ENCODE assay signal across 16 cellular contexts in genomic region chr14:90521930-90522483, GRCh38.
DNase-seq lines count a peak whose midpoint lies in the region; ATAC-seq, FAIRE-seq and TF ChIP-seq lines count a peak whose summit lies in the region.
"Had no signal": no experiment of that assay in that cellular context is flagged by ENCODE, and none has a peak within 500 bp of the region (broad histone marks: within the 10 kb centered on the region; RNA-seq: fewer than 3 reads in every experiment).

No MANE protein-coding gene starts in this region.

- TF ChIP-seq EP300 in H1 (IDR thresholded peaks at IDR 0.05; ENCODE audit: borderline replicate concordance in 1 of 2, low read depth in 2 of 2, low read length in 2 of 2), result no peak

- no peak overlapping the region for H4K8ac ChIP-seq in H1 (ENCODE audit: extremely low read depth, insufficient read depth, low read length)

- no peak overlapping the region for H3K23ac ChIP-seq in H1 (ENCODE audit: insufficient read length)

- TF ChIP-seq POLR2A in H1 (IDR thresholded peaks at IDR 0.05; ENCODE audit: control extremely low read depth in 1 of 2, low read depth in 2 of 2, low read length in 2 of 2), result no peak

- ATAC-seq in naive thymus-derived CD8-positive, alpha-beta T cell, result no peak

- H3K9me3 Mint-ChIP-seq in naive thymus-derived CD8-positive, alpha-beta T cell, result peaks cover 0 to 13% (median 5%) of the 10 kb centered on the region in 9 donors

- H3K9ac ChIP-seq in H1 (replicated peaks in 1 of 4; ENCODE audit: extremely low read depth in 1 of 4, low read depth in 3 of 4, low read length in 3 of 4) (no peak overlapping the region), parathyroid adenoma (no peak overlapping the region)

- no peaks in the 10 kb centered on the region for H4K20me1 ChIP-seq in H1 (replicated peaks in 1 of 2; ENCODE audit: control insufficient read depth in 1 of 2, insufficient read depth in 2 of 2, low read length in 2 of 2)

- H3K4me2 ChIP-seq in H1 (ENCODE audit: insufficient read depth in 1 of 2, low read depth in 2 of 2, low read length in 2 of 2) (no peak overlapping the region), parathyroid adenoma (ENCODE audit: low read length) (peak overlapping the region; percentile 56)

- no peak overlapping the region for H2BK120ac ChIP-seq in H1 (replicated peaks; ENCODE audit: low read depth, low read length)

- H3K9me3 ChIP-seq in H1 (ENCODE audit: insufficient read depth in 2 of 2, low read depth in 1 of 2, low read length in 1 of 2) (0 out of 4 replicates have a peak, but pooled peaks cover 0 to 3% of the 10 kb centered on the region in 2 experiments), parathyroid adenoma (ENCODE audit: control insufficient read depth, low read length) (no peaks in the 10 kb centered on the region), tibial artery (no peaks in the 10 kb centered on the region)
- H3K9me3 ChIP-seq: adrenal gland, psoas muscle had no signal

- H2BK20ac ChIP-seq in H1 (ENCODE audit: low read length), result no peak overlapping the region

- H3K4ac ChIP-seq in H1 (replicated peaks; ENCODE audit: insufficient read length, low read depth, low read length), result no peak overlapping the region

- peaks cover 0 to 9% (median 6%) of the 10 kb centered on the region in 4 experiments; a peak in 6 of 7 replicates for H3K4me1 ChIP-seq in H1 (replicated peaks in 1 of 4; ENCODE audit: control insufficient read depth in 3 of 4, insufficient read depth in 4 of 4, low read length in 3 of 4)
- H3K4me1 ChIP-seq in parathyroid adenoma, result peaks cover 48% of the 10 kb centered on the region
- peaks cover 6 to 67% (median 55%) of the 10 kb centered on the region in 4 donors for H3K4me1 ChIP-seq in tibial artery

- CTCF ChIA-PET in H1 (lab: Charles Lee; ENCODE audit: partially characterized antibody), result interaction anchor here (0.8 to 4.1 kb wide), 8 partner anchors 9 to 238 kb away, joined by 3 to 23 read pairs (median 4); no protein-coding TSS in a partner anchor

- H3K56ac ChIP-seq in H1 (replicated peaks; ENCODE audit: insufficient read length, low read depth, low read length), result no peak overlapping the region

- DNase-seq in H1 (ENCODE audit: low read depth in 1 of 2, low spot score in 2 of 2) (no peak), tibial artery (no peak), AG20443 (ENCODE audit: low spot score) (no peak)
- no peak for DNase-seq in NK-92 treated with Interleukin-12 subunit alpha and Interleukin-12 subunit beta, amount 100 ng/mL, for 24 hours (lab: John Stamatoyannopoulos, UW)
- no peak for DNase-seq in naive thymus-derived CD8-positive, alpha-beta T cell
- DNase-seq: activated CD4-positive, alpha-beta T cell treated with anti-CD3 and anti-CD28 coated beads, Interleukin-2, amount 10 ng/mL, durations not matched to agents 24 days and 14 days; activated gamma-delta T cell; mammary epithelial cell; SHP77 treated with DMSO at 0.1 percent for 48 hours; stimulated activated CD4-positive, alpha-beta T cell treated with anti-CD3 and anti-CD28 coated beads, Interleukin-4, amount 100 ng/mL, for 4 hours; T-helper 1 cell had no signal

- no peak overlapping the region for H2BK12ac ChIP-seq in H1 (ENCODE audit: low read depth, low read length)

- peaks cover 0 to 4% (median 0%) of the 10 kb centered on the region in 4 donors for H3K4me1 Mint-ChIP-seq in naive thymus-derived CD8-positive, alpha-beta T cell
- H3K4me1 Mint-ChIP-seq: activated CD4-positive, alpha-beta T cell treated with anti-CD3 and anti-CD28 coated beads, Interleukin-2, amount 10 ng/mL, durations not matched to agents 24 days and 14 days had no signal

- H3K79me2 ChIP-seq in H1 (ENCODE audit: control insufficient read depth in 1 of 2, insufficient read depth in 2 of 2, low read length in 2 of 2), result no peaks in the 10 kb centered on the region
- no peaks in the 10 kb centered on the region for H3K79me2 ChIP-seq in parathyroid adenoma

- H4K5ac ChIP-seq in H1 (ENCODE audit: insufficient read length, low read depth, low read length), result no peak overlapping the region

- H2AFZ ChIP-seq in H1 (ENCODE audit: low read length), result no peak overlapping the region
- H2AFZ ChIP-seq in parathyroid adenoma, result peak overlapping the region; percentile 87

- peaks cover 0 to 5% (median 0%) of the 10 kb centered on the region in 3 donors for H3K36me3 Mint-ChIP-seq in naive thymus-derived CD8-positive, alpha-beta T cell

- no peaks in the 10 kb centered on the region for H3K79me1 ChIP-seq in H1 (ENCODE audit: low read depth, low read length)

- H3K14ac ChIP-seq in H1 (ENCODE audit: insufficient read length), result no peak overlapping the region

- no peaks in the 10 kb centered on the region for H3K36me3 ChIP-seq in H1 (ENCODE audit: control insufficient read depth in 2 of 4, insufficient read depth in 4 of 4, low read length in 3 of 4)
- no peaks in the 10 kb centered on the region for H3K36me3 ChIP-seq in parathyroid adenoma (ENCODE audit: control insufficient read depth, insufficient read depth, low read length)
- no peaks in the 10 kb centered on the region for H3K36me3 ChIP-seq in tibial artery
- H3K36me3 ChIP-seq: adrenal gland had no signal

- H3K27me3 Mint-ChIP-seq in naive thymus-derived CD8-positive, alpha-beta T cell, result peaks cover 0 to 3% (median 0%) of the 10 kb centered on the region in 5 donors
- H3K27me3 Mint-ChIP-seq: activated CD4-positive, alpha-beta T cell treated with anti-CD3 and anti-CD28 coated beads, Interleukin-2, amount 10 ng/mL, durations not matched to agents 24 days and 14 days had no signal

- intact Hi-C loops in tibial artery (cut with DNase I; ENCODE audit: low total_unique reads), result loop anchor here (5.0 to 10.0 kb wide), 3 partner anchors 125 to 217 kb away; partner anchors contain the start of gene CALM1

- no peak overlapping the region for H3K4me3 ChIP-seq in H1 (ENCODE audit: extremely low read depth in 1 of 4, insufficient read depth in 2 of 4, low read depth in 3 of 4, low read length in 4 of 4)
- H3K4me3 ChIP-seq in parathyroid adenoma (ENCODE audit: low read depth, low read length), result no peak overlapping the region
- no peak overlapping the region for H3K4me3 ChIP-seq in tibial artery
- H3K4me3 ChIP-seq: adrenal gland had no signal

- TF ChIP-seq RAD21 in H1 (IDR thresholded peaks at IDR 0.05 in 1 of 2, conservative IDR thresholded peaks at IDR 0.05 in 1 of 2; ENCODE audit: low read depth in 2 of 2, low read length in 2 of 2), result no peak

- H3K18ac ChIP-seq in H1 (ENCODE audit: extremely low read depth, low read length), result no peak overlapping the region

- H3K4me3 Mint-ChIP-seq in naive thymus-derived CD8-positive, alpha-beta T cell, result no peak overlapping the region
- H3K4me3 Mint-ChIP-seq: activated CD4-positive, alpha-beta T cell treated with anti-CD3 and anti-CD28 coated beads, Interleukin-2, amount 10 ng/mL, durations not matched to agents 24 days and 14 days had no signal

- no peak for TF ChIP-seq CTCF in H1 (IDR thresholded peaks at IDR 0.05; ENCODE audit: control extremely low read depth in 1 of 3, insufficient read depth in 1 of 3, low read depth in 1 of 3, low read length in 3 of 3)
- no peak for TF ChIP-seq CTCF in parathyroid adenoma (IDR thresholded peaks at IDR 0.05)
- no peak for TF ChIP-seq CTCF in tibial artery (IDR thresholded peaks at IDR 0.05)

- H3K23me2 ChIP-seq in H1 (ENCODE audit: low read depth, low read length), result no peaks in the 10 kb centered on the region

- H4K91ac ChIP-seq in H1 (replicated peaks; ENCODE audit: insufficient read length, low read length), result peak overlapping the region; percentile 25

- WGBS in H1 (ENCODE audit: extremely low coverage in 1 of 2, insufficient coverage in 1 of 2, insufficient read length in 1 of 2, insufficient replicate concordance in 2 of 2, low coverage in 1 of 2, low lambda C conversion rate in 2 of 2, missing lambda C conversion rate in 1 of 2), 2 experiments, result 90% methylated on average over 14 of the region's 18 CpGs; no CpG with 5 or more reads in 1 of the 2 experiments

- POLR2A ChIA-PET in H1 (lab: Charles Lee; ENCODE audit: partially characterized antibody), result no interaction called here
- POLR2A ChIA-PET in naive thymus-derived CD8-positive, alpha-beta T cell (lab: Charles Lee), result no interaction called here

- H2BK15ac ChIP-seq in H1 (ENCODE audit: low read length), result no peak overlapping the region

- no peaks in the 10 kb centered on the region for H3K27me3 ChIP-seq in H1 (replicated peaks in 1 of 4; ENCODE audit: control insufficient read depth in 3 of 4, extremely low read depth in 1 of 4, insufficient read depth in 3 of 4, low read length in 3 of 4)
- no peaks in the 10 kb centered on the region for H3K27me3 ChIP-seq in parathyroid adenoma (ENCODE audit: control insufficient read depth, insufficient read depth, low read length)
- H3K27me3 ChIP-seq in tibial artery, result no peaks in the 10 kb centered on the region
- H3K27me3 ChIP-seq: adrenal gland had no signal

- peak overlapping the region; percentile 8 for H3K27ac ChIP-seq in angular gyrus (ENCODE audit: low read depth, low read length)
- H3K27ac ChIP-seq in H1 (ENCODE audit: low read depth, low read length), result no peak overlapping the region
- peak overlapping the region; percentile 93 for H3K27ac ChIP-seq in parathyroid adenoma
- H3K27ac ChIP-seq in tibial artery, result peak overlapping the region; percentile 74 to 76
- H3K27ac ChIP-seq: psoas muscle had no signal

- H2BK5ac ChIP-seq in H1 (ENCODE audit: low read depth, low read length), result no peak overlapping the region

- H3K27ac Mint-ChIP-seq in naive thymus-derived CD8-positive, alpha-beta T cell, result no peak overlapping the region
- H3K27ac Mint-ChIP-seq: activated CD4-positive, alpha-beta T cell treated with anti-CD3 and anti-CD28 coated beads, Interleukin-2, amount 10 ng/mL, durations not matched to agents 24 days and 14 days had no signal

- FAIRE-seq in H1 (lab: Jason Lieb, UNC), result no peak
- FAIRE-seq: H54 had no signal

- no peak overlapping the region for H2AK5ac ChIP-seq in H1 (ENCODE audit: low read depth, low read length)

TF ChIP-seq in H1, 55 proteins besides CTCF, POLR2A, EP300 and RAD21:
- TF ChIP-seq TCF12 (IDR thresholded peaks at IDR 0.05; ENCODE audit: low read depth, low read length) (no peak), RFX5 (IDR thresholded peaks at IDR 0.05; ENCODE audit: borderline replicate concordance, low read depth, low read length) (no peak), RBBP5 (IDR thresholded peaks at IDR 0.05; ENCODE audit: borderline replicate concordance, low read depth, low read length) (no peak), FOSL1 (IDR thresholded peaks at IDR 0.05; ENCODE audit: insufficient read depth, low read depth, low read length) (no peak), BCL11A (IDR thresholded peaks at IDR 0.05; ENCODE audit: low read depth in 2 of 2, low read length in 2 of 2) (no peak), ATF3 (IDR thresholded peaks at IDR 0.05; ENCODE audit: insufficient read depth, low read depth, low read length) (no peak), POLR2AphosphoS5 (IDR thresholded peaks at IDR 0.05; ENCODE audit: low read depth, low read length) (no peak), EZH2 (IDR thresholded peaks at IDR 0.05; ENCODE audit: low read depth, low read length, severe bottlenecking) (no peak), ZNF274 (IDR thresholded peaks at IDR 0.05; ENCODE audit: borderline replicate concordance, extremely low read depth, low read length) (no peak)
TF ChIP-seq in H1: peak in this region for 0.
